ENCODE assay signal across 4 cellular contexts in the genomic region with DNA sequence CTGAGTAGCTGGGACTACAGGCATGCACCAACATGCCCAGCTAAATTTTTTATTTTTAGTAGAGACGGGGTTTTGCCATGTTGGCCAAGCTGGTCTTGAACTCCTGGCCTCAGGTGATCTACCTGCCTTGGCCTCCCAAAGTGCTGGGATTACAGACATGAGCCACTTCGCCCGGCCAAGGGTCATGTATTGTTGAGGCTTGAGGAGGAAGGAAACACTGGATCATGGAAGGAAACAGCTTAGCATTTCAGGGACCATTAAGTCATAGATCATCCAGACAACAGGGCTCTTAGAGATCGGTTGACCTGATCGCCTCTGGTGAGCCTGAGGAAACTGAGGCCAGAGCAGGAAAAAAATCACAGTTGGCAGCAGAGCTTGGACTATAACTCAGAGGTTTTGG. TPM values are rescaled to one million over a fixed set of nuclear protein-coding genes. Genes with fewer than 3 reads are reported as not detected.
"Had no signal": no experiment of that assay in that cellular context is flagged by ENCODE, and none has a peak within 500 bp of the region (broad histone marks: within the 10 kb centered on the region; RNA-seq: fewer than 3 reads in every experiment).

No MANE protein-coding gene starts in this region.

RNA-seq across cellular contexts. Expression of gene BMP8A, which starts 13.3 kb away (rescaled TPM):
- total RNA-seq: activated CD4-positive, alpha-beta memory T cell treated with anti-CD3 and anti-CD28 coated beads for 36 hours; activated CD8-positive, alpha-beta memory T cell treated with anti-CD3 and anti-CD28 coated beads, Interleukin-2, amount 10 ng/mL, durations not matched to agents 7 days and 5 days; aorta; T-helper 1 cell treated with Interleukin-12 subunit alpha and Interleukin-12 subunit beta and Interleukin-4 antibody, amounts not matched to agents 30 ng/mL and 1 ng/mL, for 36 hours had no signal
- polyA plus RNA-seq: aorta had no signal
